ENCODE assay signal across 18 cellular contexts in genomic region chr3:22634450-22634849, GRCh38.
"Had no signal": no experiment of that assay in that cellular context is flagged by ENCODE, and none has a peak within 500 bp of the region (broad histone marks: within the 10 kb centered on the region; RNA-seq: fewer than 3 reads in every experiment).

No MANE protein-coding gene starts in this region.

- H3K9me3 ChIP-seq: lower lobe of right lung had no signal

- H3K36me3 ChIP-seq: gastrocnemius medialis, heart right ventricle, lower lobe of right lung, right atrium auricular region had no signal

- H3K27ac ChIP-seq: gastrocnemius medialis, heart right ventricle, lower lobe of right lung, right atrium auricular region had no signal

- H3K27me3 ChIP-seq: gastrocnemius medialis, heart right ventricle, right atrium auricular region had no signal

- H3K4me3 ChIP-seq: gastrocnemius medialis, heart right ventricle, lower lobe of right lung, right atrium auricular region had no signal

- DNase-seq: activated B cell treated with CpG ODN at 0.5 μM for 24 hours; activated CD4-positive, alpha-beta T cell treated with anti-CD3 and anti-CD28 coated beads for 48 hours; activated CD8-positive, alpha-beta T cell treated with anti-CD3 and anti-CD28 coated beads for 36 hours; activated gamma-delta T cell; activated T-cell treated with anti-CD3 and anti-CD28 coated beads, Interleukin-2, amount 50 U/mL, for 4 hours; amniotic stem cell; erythroblast; gastrocnemius medialis; heart right ventricle; left colon; lower lobe of right lung; occipital lobe; stimulated activated CD4-positive, alpha-beta T cell treated with anti-CD3 and anti-CD28 coated beads, Interleukin-2, amount 100 ng/mL, for 48 hours; stimulated activated naive B cell treated with anti-CD40 and anti-IgM and Interleukin-4, amounts not matched to agents 10 μg/mL and 1 μg/mL and 100 μg/mL, for 72 hours; substantia nigra; trophoblast cell had no signal

- ATAC-seq: activated CD8-positive, alpha-beta T cell treated with anti-CD3 and anti-CD28 coated beads for 36 hours; activated naive CD4-positive, alpha-beta T cell treated with anti-CD3 and anti-CD28 coated beads, Interleukin-2, amount 50 U/mL, for 72 hours; activated T-cell treated with anti-CD3 and anti-CD28 coated beads, Interleukin-2, amount 50 U/mL, for 4 hours; gastrocnemius medialis; heart right ventricle; left colon; lower lobe of right lung; stimulated activated naive B cell treated with anti-CD40 and anti-IgM and Interleukin-4, amounts not matched to agents 10 μg/mL and 1 μg/mL and 100 μg/mL, for 72 hours had no signal

- H3K4me1 ChIP-seq: gastrocnemius medialis, heart right ventricle, lower lobe of right lung, right atrium auricular region had no signal
